In genomic region chr1:41378999-41379740, GRCh38 we compare ENCODE assay signal across 21 cellular contexts. TPM values are rescaled to one million over a fixed set of nuclear protein-coding genes. Genes with fewer than 3 reads are reported as not detected.
A peak's percentile ranks its signal among the peaks of the same experiment; 100 is the strongest.
DNase-seq lines count a peak whose midpoint lies in the region; ATAC-seq and TF ChIP-seq lines count a peak whose summit lies in the region.
"Had no signal": no experiment of that assay in that cellular context is flagged by ENCODE, and none has a peak within 500 bp of the region (broad histone marks: within the 10 kb centered on the region; RNA-seq: fewer than 3 reads in every experiment).

No MANE protein-coding gene starts in this region.

- H3K4me1 Mint-ChIP-seq in stimulated activated effector memory CD8-positive, alpha-beta T cell treated with anti-CD3 and anti-CD28 coated beads, Interleukin-12 subunit alpha, Interleukin-12 subunit beta, amount 100 ng/mL, for 72 hours: peaks cover 22% of the 10 kb centered on the region
- H3K4me1 Mint-ChIP-seq in activated T-helper 2 cell treated with anti-CD3 and anti-CD28 coated beads, Interferon-gamma antibody, Interleukin-2, Interleukin-4, amounts not matched to agents 10 μg/mL and 5 μg/mL and 100 μg/mL, durations not matched to agents 14 hours and 24 hours and 36 hours (ENCODE audit: low read depth): peaks cover 7% of the 10 kb centered on the region

- H3K27ac ChIP-seq in WERI-Rb-1 (peak overlapping the region; percentile 82), skeletal muscle tissue (ENCODE audit: low read depth, low read length) (no peak overlapping the region)
- H3K27ac ChIP-seq: C4-2B had no signal

- peaks cover 17 to 32% (median 28%) of the 10 kb centered on the region in 3 donors for H3K4me1 ChIP-seq in skeletal muscle tissue (ENCODE audit: control insufficient read depth in 3 of 3, insufficient read depth in 3 of 3, low read length in 3 of 3)

- no peaks in the 10 kb centered on the region for H3K27me3 ChIP-seq in WERI-Rb-1 (ENCODE audit: insufficient read depth, low read depth, severe bottlenecking)
- H3K27me3 ChIP-seq in skeletal muscle tissue (ENCODE audit: control insufficient read depth in 3 of 3, insufficient read depth in 3 of 3, low read length in 3 of 3): peaks cover 0 to 4% (median 0%) of the 10 kb centered on the region in 3 donors
- H3K27me3 ChIP-seq: MG63, thyroid gland had no signal

- no peak overlapping the region for H3K4me3 ChIP-seq in WERI-Rb-1 (ENCODE audit: low read depth, low read length)
- H3K4me3 ChIP-seq in skeletal muscle tissue (ENCODE audit: low read length in 3 of 3): no peak overlapping the region
- H3K4me3 ChIP-seq: MG63, thyroid gland had no signal

- H3K9me3 Mint-ChIP-seq in stimulated activated effector memory CD8-positive, alpha-beta T cell treated with anti-CD3 and anti-CD28 coated beads, Interleukin-12 subunit alpha, Interleukin-12 subunit beta, amount 100 ng/mL, for 72 hours: no peaks in the 10 kb centered on the region
- H3K9me3 Mint-ChIP-seq in activated T-helper 2 cell treated with anti-CD3 and anti-CD28 coated beads, Interferon-gamma antibody, Interleukin-2, Interleukin-4, amounts not matched to agents 10 μg/mL and 5 μg/mL and 100 μg/mL, durations not matched to agents 14 hours and 24 hours and 36 hours: no peaks in the 10 kb centered on the region

- DNase-seq in DMS153 (lab: John Stamatoyannopoulos, UW) (peak; percentile 60), DMS153 treated with DMSO at 0.1 percent for 48 hours (lab: John Stamatoyannopoulos, UW; ENCODE audit: unreplicated experiment) (no peak), NCI-H1436 treated with DMSO at 0.1 percent for 48 hours (lab: John Stamatoyannopoulos, UW) (peak; percentile 63), WERI-Rb-1 (no peak), D341Med (ENCODE audit: low spot score) (no peak)
- no peak for DNase-seq in stimulated activated effector memory CD8-positive, alpha-beta T cell treated with anti-CD3 and anti-CD28 coated beads, Interleukin-12 subunit alpha, Interleukin-12 subunit beta, amount 100 ng/mL, for 72 hours (ENCODE audit: low spot score in 2 of 2)
- no peak for DNase-seq in activated T-helper 2 cell treated with anti-CD3 and anti-CD28 coated beads, Interferon-gamma antibody, Interleukin-2, Interleukin-4, amounts not matched to agents 10 μg/mL and 5 μg/mL and 100 μg/mL, durations not matched to agents 14 hours and 24 hours and 36 hours (ENCODE audit: low spot score)
- DNase-seq: 8988T; activated naive CD4-positive, alpha-beta T cell treated with anti-CD3 and anti-CD28 coated beads, Interleukin-2, amount 50 U/mL, for 16 hours; activated T-cell treated with anti-CD3 and anti-CD28 coated beads, Interleukin-2, amount 50 U/mL, for 1 hour; foreskin fibroblast; hypothalamus; MG63; NCI-H226; SHP77 treated with DMSO at 0.1 percent for 48 hours; stimulated activated CD8-positive, alpha-beta memory T cell treated with anti-CD3 and anti-CD28 coated beads, Interleukin-4, amount 100 ng/mL, for 48 hours; thyroid gland had no signal

- H3K36me3 ChIP-seq in WERI-Rb-1: peaks cover 51% of the 10 kb centered on the region
- H3K36me3 ChIP-seq in skeletal muscle tissue (ENCODE audit: control insufficient read depth in 3 of 3, insufficient read depth in 3 of 3, low read length in 3 of 3): no peaks in the 10 kb centered on the region
- H3K36me3 ChIP-seq: thyroid gland had no signal

- no peaks in the 10 kb centered on the region for H3K36me3 Mint-ChIP-seq in stimulated activated effector memory CD8-positive, alpha-beta T cell treated with anti-CD3 and anti-CD28 coated beads, Interleukin-12 subunit alpha, Interleukin-12 subunit beta, amount 100 ng/mL, for 72 hours
- H3K36me3 Mint-ChIP-seq in activated T-helper 2 cell treated with anti-CD3 and anti-CD28 coated beads, Interferon-gamma antibody, Interleukin-2, Interleukin-4, amounts not matched to agents 10 μg/mL and 5 μg/mL and 100 μg/mL, durations not matched to agents 14 hours and 24 hours and 36 hours (ENCODE audit: low read depth): no peaks in the 10 kb centered on the region

- H3K9ac ChIP-seq in skeletal muscle tissue (ENCODE audit: low read depth in 1 of 3, low read length in 3 of 3): peak overlapping the region in 2 of 3 donors; percentile 9 to 60

- intact Hi-C loops in activated T-helper 2 cell treated with anti-CD3 and anti-CD28 coated beads, Interferon-gamma antibody, Interleukin-2, Interleukin-4, amounts not matched to agents 10 μg/mL and 5 μg/mL and 100 μg/mL, durations not matched to agents 14 hours and 24 hours and 36 hours (cut with micrococcal nuclease): no loop called here

- H3K4me3 Mint-ChIP-seq in stimulated activated effector memory CD8-positive, alpha-beta T cell treated with anti-CD3 and anti-CD28 coated beads, Interleukin-12 subunit alpha, Interleukin-12 subunit beta, amount 100 ng/mL, for 72 hours: no peak overlapping the region
- H3K4me3 Mint-ChIP-seq in activated T-helper 2 cell treated with anti-CD3 and anti-CD28 coated beads, Interferon-gamma antibody, Interleukin-2, Interleukin-4, amounts not matched to agents 10 μg/mL and 5 μg/mL and 100 μg/mL, durations not matched to agents 14 hours and 24 hours and 36 hours (ENCODE audit: low read depth): no peak overlapping the region

- H3K9me3 ChIP-seq in WERI-Rb-1 (ENCODE audit: severe bottlenecking) (no peaks in the 10 kb centered on the region), skeletal muscle tissue (ENCODE audit: control insufficient read depth in 3 of 3, low read length in 3 of 3) (no peaks in the 10 kb centered on the region)
- H3K9me3 ChIP-seq: MG63, thyroid gland had no signal

- H3K27me3 Mint-ChIP-seq in activated T-helper 2 cell treated with anti-CD3 and anti-CD28 coated beads, Interferon-gamma antibody, Interleukin-2, Interleukin-4, amounts not matched to agents 10 μg/mL and 5 μg/mL and 100 μg/mL, durations not matched to agents 14 hours and 24 hours and 36 hours (ENCODE audit: low read depth): peaks cover 49% of the 10 kb centered on the region

- no peak for TF ChIP-seq CTCF in WERI-Rb-1 (IDR thresholded peaks at IDR 0.05; ENCODE audit: low read depth, low read length)

- H3K27ac Mint-ChIP-seq in stimulated activated effector memory CD8-positive, alpha-beta T cell treated with anti-CD3 and anti-CD28 coated beads, Interleukin-12 subunit alpha, Interleukin-12 subunit beta, amount 100 ng/mL, for 72 hours: no peak overlapping the region
- no peak overlapping the region for H3K27ac Mint-ChIP-seq in activated T-helper 2 cell treated with anti-CD3 and anti-CD28 coated beads, Interferon-gamma antibody, Interleukin-2, Interleukin-4, amounts not matched to agents 10 μg/mL and 5 μg/mL and 100 μg/mL, durations not matched to agents 14 hours and 24 hours and 36 hours

- no peak for ATAC-seq in stimulated activated effector memory CD8-positive, alpha-beta T cell treated with anti-CD3 and anti-CD28 coated beads, Interleukin-12 subunit alpha, Interleukin-12 subunit beta, amount 100 ng/mL, for 72 hours

RNA-seq across cellular contexts. Expression of gene FOXO6, which starts 17.9 kb away (rescaled TPM):
- 2.6 TPM for total RNA-seq in skeletal muscle tissue
- 0.11 and 0.16 TPM in 2 replicates for total RNA-seq in activated T-helper 2 cell treated with anti-CD3 and anti-CD28 coated beads, Interferon-gamma antibody, Interleukin-2, Interleukin-4, amounts not matched to agents 10 μg/mL and 5 μg/mL and 100 μg/mL, durations not matched to agents 14 hours and 24 hours and 36 hours
- total RNA-seq: lung microvascular endothelial cell; T-helper 1 cell treated with Interleukin-12 subunit alpha and Interleukin-12 subunit beta and Interleukin-4 antibody, amounts not matched to agents 30 ng/mL and 1 ng/mL, for 36 hours had no signal

Comparison
In these comparisons a context has a peak if more than half of its experiments do, and no peak if none do; other contexts are left out.
1. DNase-seq: peak in DMS153 (single experiment) and NCI-H1436 treated with DMSO at 0.1 percent for 48 hours (single experiment); none in DMS153 treated with DMSO at 0.1 percent for 48 hours (single experiment), WERI-Rb-1 (single experiment), stimulated activated effector memory CD8-positive, alpha-beta T cell treated with anti-CD3 and anti-CD28 coated beads, Interleukin-12 subunit alpha, Interleukin-12 subunit beta, amount 100 ng/mL, for 72 hours (0 of 2), D341Med (single experiment) and activated T-helper 2 cell treated with anti-CD3 and anti-CD28 coated beads, Interferon-gamma antibody, Interleukin-2, Interleukin-4, amounts not matched to agents 10 μg/mL and 5 μg/mL and 100 μg/mL, durations not matched to agents 14 hours and 24 hours and 36 hours (single experiment).